In the genomic region with DNA sequence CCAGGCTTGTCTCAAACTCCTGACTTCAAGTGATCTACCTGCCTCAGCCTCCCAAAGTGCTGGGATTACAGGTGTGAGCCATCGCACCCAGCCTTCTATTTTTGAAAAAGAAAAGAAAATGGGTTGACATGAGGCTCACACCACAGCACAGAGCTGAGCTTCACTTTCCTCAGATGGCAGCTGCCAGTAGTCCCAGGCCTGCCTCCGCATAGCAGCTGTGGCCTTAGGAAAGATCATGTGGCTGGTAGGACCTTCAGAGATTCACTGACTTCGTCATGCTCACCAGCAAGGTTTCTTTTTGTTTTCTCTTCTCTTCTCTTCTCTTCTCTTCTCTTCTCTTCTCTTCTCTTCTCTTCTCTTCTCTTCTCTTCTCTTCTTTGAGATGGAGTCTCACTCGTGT, we compare ENCODE assay signal across 4 cellular contexts. TPM values are rescaled to one million over a fixed set of nuclear protein-coding genes. Genes with fewer than 3 reads are reported as not detected.
"Had no signal": no experiment of that assay in that cellular context is flagged by ENCODE, and none has a peak within 500 bp of the region (broad histone marks: within the 10 kb centered on the region; RNA-seq: fewer than 3 reads in every experiment).

No MANE protein-coding gene starts in this region.

RNA-seq across cellular contexts. Expression of a gene that starts 13.8 kb away (rescaled TPM):
- total RNA-seq: smooth muscle cell, tibial nerve, vagina had no signal
- polyA plus RNA-seq: naive thymus-derived CD8-positive, alpha-beta T cell had no signal
